In the genomic region with DNA sequence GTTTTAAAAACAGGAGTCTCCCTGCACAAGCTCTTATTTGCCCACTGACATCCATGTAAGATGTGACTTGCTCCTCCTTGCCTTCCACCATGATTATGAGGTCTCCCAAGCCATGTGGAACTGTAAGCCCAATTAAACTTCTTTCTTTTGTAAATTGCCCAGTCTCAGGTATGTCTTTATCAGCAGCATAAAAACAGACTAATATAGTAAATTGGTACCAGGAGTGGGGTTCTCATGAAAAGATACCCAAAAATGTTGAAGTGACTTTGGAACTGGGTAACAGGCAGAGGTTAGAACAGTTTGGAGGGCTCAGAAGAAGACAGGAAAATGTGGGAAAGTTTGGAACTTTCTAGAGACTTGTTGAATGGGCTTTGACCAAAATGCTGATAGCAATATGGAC, we compare ENCODE assay signal across 2 cellular contexts.
DNase-seq lines count a peak whose midpoint lies in the region; ATAC-seq, FAIRE-seq and TF ChIP-seq lines count a peak whose summit lies in the region.
"Not testable (repeated sequence)": the region's sequence is repeated elsewhere in the genome, so short reads cannot be mapped to it uniquely, and the experiment has no call there.

No MANE protein-coding gene starts in this region.

- not testable (repeated sequence) for H3K9ac ChIP-seq in K562 (ENCODE audit: insufficient read depth in 1 of 2, low read depth in 2 of 2, low read length in 2 of 2)

- H3K27ac ChIP-seq in HEK293 (ENCODE audit: extremely low read depth, low read depth, low read length); K562 (ENCODE audit: extremely low read depth, low read depth, low read length): not testable (repeated sequence)

- H3K27me3 ChIP-seq in K562 (ENCODE audit: control insufficient read depth in 2 of 2, insufficient read depth in 2 of 2, low read length in 2 of 2), result not testable (repeated sequence)

- not testable (repeated sequence) for H3K36me3 ChIP-seq in HEK293 (ENCODE audit: control insufficient read depth in 2 of 2, insufficient read depth in 1 of 2, low read length in 2 of 2); K562 (ENCODE audit: control insufficient read depth, insufficient read depth, low read length)

- H3K9me3 ChIP-seq in HEK293 (ENCODE audit: control insufficient read depth, insufficient read depth, low read depth, low read length); K562 (replicated peaks; ENCODE audit: control insufficient read depth, insufficient read depth, low read depth, low read length): not testable (repeated sequence)

- H3K4me3 ChIP-seq in HEK293 (ENCODE audit: low read depth, low read length); K562: not testable (repeated sequence)

- POLR2A ChIA-PET in HEK293 (lab: Yijun Ruan, JAX); K562 (lab: Yijun Ruan, JAX): not testable (repeated sequence)

- not testable (repeated sequence) for H3K4me2 ChIP-seq in K562 (ENCODE audit: insufficient read depth, low read length)

- not testable (repeated sequence) for TF ChIP-seq POLR2A in K562 (conservative IDR thresholded peaks at IDR 0.05)

- not testable (repeated sequence) for ATAC-seq in K562

- not testable (repeated sequence) for H3K4me1 ChIP-seq in HEK293 (ENCODE audit: control insufficient read depth, insufficient read depth, low read length); K562 (replicated peaks in 1 of 2; ENCODE audit: control insufficient read depth in 2 of 2, insufficient read depth in 2 of 2, low read length in 2 of 2)

- H3K9me1 ChIP-seq in K562 (ENCODE audit: control insufficient read depth, insufficient read depth, low read length), result not testable (repeated sequence)

- not testable (repeated sequence) for H2AFZ ChIP-seq in K562 (ENCODE audit: low read depth, low read length)

- H4K20me1 ChIP-seq in K562 (replicated peaks; ENCODE audit: control insufficient read depth, insufficient read depth, low read length), result not testable (repeated sequence)

- not testable (repeated sequence) for FAIRE-seq in K562 (lab: Jason Lieb, UNC)

- TF ChIP-seq EP300 in K562 (IDR thresholded peaks at IDR 0.05; ENCODE audit: low read length), result not testable (repeated sequence)

- in situ Hi-C loops in K562 (cut with MboI), result not testable (repeated sequence)

- TF ChIP-seq RAD21 in K562 (CRISPR knock-in tag; conservative IDR thresholded peaks at IDR 0.05 in 1 of 2, IDR thresholded peaks at IDR 0.05 in 1 of 2), result not testable (repeated sequence)

- CTCF ChIA-PET in HEK293 (lab: Yijun Ruan, JAX); K562 (lab: Yijun Ruan, JAX; ENCODE audit: low intra/inter-chr PET ratio): not testable (repeated sequence)

- intact Hi-C loops in K562 (cut with micrococcal nuclease), result not testable (repeated sequence)

- not testable (repeated sequence) for BruUV-seq in K562 (replicated peaks; lab: Mats Ljungman, UMichigan)

- DNase-seq in K562 (ENCODE audit: extremely low read depth in 1 of 4, low spot score in 3 of 4), result not testable (repeated sequence)

- not testable (repeated sequence) for H3K79me2 ChIP-seq in K562 (ENCODE audit: control insufficient read depth, insufficient read depth, low read length)

- not testable (repeated sequence) for TF ChIP-seq CTCF in HEK293 (tag by site-specific recombination; IDR thresholded peaks at IDR 0.05); K562 (IDR thresholded peaks at IDR 0.05 in 2 of 3, conservative IDR thresholded peaks at IDR 0.05 in 1 of 3; ENCODE audit: insufficient read depth in 2 of 3, low read depth in 1 of 3, low read length in 3 of 3)

TF ChIP-seq in HEK293, 187 proteins besides CTCF, POLR2A, EP300 and RAD21:
- TF ChIP-seq ZNF707 (tag by site-specific recombination; IDR thresholded peaks at IDR 0.05), result peak; percentile 72

TF ChIP-seq in K562, 482 proteins besides CTCF, POLR2A, EP300 and RAD21:
- TF ChIP-seq ZNF707 (CRISPR knock-in tag; conservative IDR thresholded peaks at IDR 0.05), result peak; percentile 84
- peak; percentile 49; the same call in 1 of the 2 replicates for TF ChIP-seq ZNF431 (CRISPR knock-in tag; IDR thresholded peaks at IDR 0.05)
